In the genomic region with DNA sequence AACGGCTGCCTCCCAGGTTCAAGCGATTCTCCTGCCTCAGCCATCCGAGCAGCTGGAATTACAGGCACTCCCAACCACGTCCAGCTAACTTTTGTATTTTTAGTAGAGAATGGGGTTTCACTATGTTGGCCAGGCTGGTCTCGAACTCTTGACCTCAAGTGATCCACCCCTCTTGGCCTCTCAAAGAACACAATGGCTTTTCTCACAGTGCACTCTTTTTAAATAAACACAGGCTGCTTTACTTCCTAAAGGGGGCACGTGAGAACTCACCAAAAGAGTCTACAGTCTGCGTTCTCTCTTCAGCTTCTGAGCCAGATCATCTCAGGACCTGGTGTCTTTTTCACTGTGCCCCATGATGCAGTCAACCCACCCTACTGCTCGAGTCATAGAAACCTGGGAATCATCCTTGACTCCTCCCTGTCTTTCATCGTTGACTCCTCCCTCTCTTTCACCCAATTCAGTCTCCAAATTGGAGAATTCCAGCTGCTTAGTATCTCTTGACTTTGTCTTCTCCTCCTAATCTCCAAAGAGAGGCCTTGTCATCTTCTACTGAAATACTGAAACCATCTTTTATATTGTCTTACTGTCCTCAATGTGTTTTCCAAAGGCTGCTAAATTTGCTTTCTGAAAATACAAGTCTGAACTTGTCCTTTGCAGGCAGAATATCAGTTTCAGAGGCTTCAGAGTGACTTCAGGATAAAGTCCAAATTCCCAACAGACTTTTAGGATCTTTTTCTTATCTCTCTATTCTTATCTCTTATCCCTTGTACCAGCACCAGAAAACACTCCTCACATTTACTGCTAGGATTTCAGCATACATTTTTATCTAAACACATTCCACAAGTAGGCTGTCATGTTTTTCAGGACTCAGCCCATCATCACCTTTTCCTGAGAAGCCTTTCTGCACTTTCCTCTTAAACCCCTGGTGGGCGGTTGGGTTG, we compare ENCODE assay signal across 15 cellular contexts.
DNase-seq lines count a peak whose midpoint lies in the region; ATAC-seq and TF ChIP-seq lines count a peak whose summit lies in the region.
"Had no signal": no experiment of that assay in that cellular context is flagged by ENCODE, and none has a peak within 500 bp of the region (broad histone marks: within the 10 kb centered on the region; RNA-seq: fewer than 3 reads in every experiment).

No MANE protein-coding gene starts in this region.

- no peak for ATAC-seq in upper lobe of left lung (ENCODE audit: low FRiP score in 2 of 2)
- ATAC-seq in HG02852 (IDR thresholded peaks at IDR 0.05; ENCODE audit: unreplicated experiment) = no peak
- ATAC-seq in CD4-positive, alpha-beta T cell (ENCODE audit: poor library complexity) = no peak
- ATAC-seq: activated T-cell treated with anti-CD3 and anti-CD28 coated beads, Interleukin-2, amount 50 U/mL, for 72 hours had no signal

- H3K4me3 ChIP-seq in upper lobe of left lung = no peak overlapping the region

- H3K9me3 ChIP-seq in upper lobe of left lung = no peaks in the 10 kb centered on the region
- H3K9me3 ChIP-seq in CD4-positive, alpha-beta T cell (ENCODE audit: control insufficient read depth, low read length) = no peaks in the 10 kb centered on the region

- peaks cover 0 to 17% (median 5%) of the 10 kb centered on the region in 4 donors for H3K4me1 ChIP-seq in upper lobe of left lung

- CTCF ChIA-PET in CD4-positive, alpha-beta T cell (lab: Charles Lee) = no interaction called here

- intact Hi-C loops in activated CD4-positive, alpha-beta T cell treated with anti-CD3 and anti-CD28 coated beads, Interleukin-2, amount 10 ng/mL, durations not matched to agents 24 days and 14 days (cut with micrococcal nuclease) = no loop called here
- intact Hi-C loops in CD4-positive, alpha-beta T cell (cut with DNase I, micrococcal nuclease) = no loop called here

- H3K36me3 Mint-ChIP-seq in activated CD4-positive, alpha-beta T cell treated with anti-CD3 and anti-CD28 coated beads, Interleukin-2, amount 10 ng/mL, durations not matched to agents 24 days and 14 days (ENCODE audit: low read depth) = no peaks in the 10 kb centered on the region
- H3K36me3 Mint-ChIP-seq in chondrocyte (ENCODE audit: low read depth) = peaks cover 52% of the 10 kb centered on the region
- no peaks in the 10 kb centered on the region for H3K36me3 Mint-ChIP-seq in CD4-positive, alpha-beta T cell (ENCODE audit: low read depth)

- DNase-seq in activated CD4-positive, alpha-beta T cell treated with anti-CD3 and anti-CD28 coated beads, Interleukin-2, amount 10 ng/mL, durations not matched to agents 24 days and 14 days = peak; percentile 47
- DNase-seq in activated CD4-positive, alpha-beta T cell treated with anti-CD3 and anti-CD28 coated beads, Interleukin-2, amount 50 U/mL, for 48 hours = no peak
- DNase-seq in chondrocyte (ENCODE audit: low spot score) = no peak
- peak; percentile 92 for DNase-seq in iris pigment epithelial cell (ENCODE audit: low read depth)
- DNase-seq in upper lobe of left lung = no peak
- no peak for DNase-seq in CD4-positive, alpha-beta T cell
- no peak for DNase-seq in pons (ENCODE audit: low spot score)
- DNase-seq: 8988T; activated T-cell treated with anti-CD3 and anti-CD28 coated beads, Interleukin-2, amount 50 U/mL, for 72 hours; GDM1; H7; NCI-H1436 treated with DMSO at 0.1 percent for 48 hours; posterior cingulate gyrus; T-helper 9 cell had no signal

- peak overlapping the region in 3 of 4 donors; percentile 6 to 19 (median 17) for H3K27ac ChIP-seq in upper lobe of left lung
- H3K27ac ChIP-seq in CD4-positive, alpha-beta T cell (ENCODE audit: low read depth, low read length) = no peak overlapping the region

- no peak overlapping the region for H3K4me3 Mint-ChIP-seq in activated CD4-positive, alpha-beta T cell treated with anti-CD3 and anti-CD28 coated beads, Interleukin-2, amount 10 ng/mL, durations not matched to agents 24 days and 14 days
- H3K4me3 Mint-ChIP-seq in chondrocyte (ENCODE audit: unreplicated experiment) = no peak overlapping the region
- H3K4me3 Mint-ChIP-seq in CD4-positive, alpha-beta T cell = no peak overlapping the region
- H3K4me3 Mint-ChIP-seq: activated T-cell treated with anti-CD3 and anti-CD28 coated beads, Interleukin-2, amount 50 U/mL, for 72 hours had no signal

- H3K27me3 Mint-ChIP-seq in activated CD4-positive, alpha-beta T cell treated with anti-CD3 and anti-CD28 coated beads, Interleukin-2, amount 10 ng/mL, durations not matched to agents 24 days and 14 days = peaks cover 18% of the 10 kb centered on the region
- H3K27me3 Mint-ChIP-seq in chondrocyte (ENCODE audit: low read depth) = no peaks in the 10 kb centered on the region
- H3K27me3 Mint-ChIP-seq in CD4-positive, alpha-beta T cell = peaks cover 4% of the 10 kb centered on the region

- H3K36me3 ChIP-seq in upper lobe of left lung = peaks cover 19 to 79% (median 45%) of the 10 kb centered on the region in 4 donors

- POLR2A ChIA-PET in CD4-positive, alpha-beta T cell (lab: Charles Lee) = no interaction called here

- TF ChIP-seq CTCF in chondrocyte (IDR thresholded peaks at IDR 0.05) = no peak
- no peak for TF ChIP-seq CTCF in upper lobe of left lung (IDR thresholded peaks at IDR 0.05)
- TF ChIP-seq CTCF in CD4-positive, alpha-beta T cell (IDR thresholded peaks at IDR 0.05) = no peak

- H3K4me1 Mint-ChIP-seq in activated CD4-positive, alpha-beta T cell treated with anti-CD3 and anti-CD28 coated beads, Interleukin-2, amount 10 ng/mL, durations not matched to agents 24 days and 14 days = peaks cover 14% of the 10 kb centered on the region
- peaks cover 34% of the 10 kb centered on the region for H3K4me1 Mint-ChIP-seq in chondrocyte (ENCODE audit: low read depth)
- peaks cover 26% of the 10 kb centered on the region for H3K4me1 Mint-ChIP-seq in CD4-positive, alpha-beta T cell (ENCODE audit: low read depth)

- H3K27ac Mint-ChIP-seq in activated CD4-positive, alpha-beta T cell treated with anti-CD3 and anti-CD28 coated beads, Interleukin-2, amount 10 ng/mL, durations not matched to agents 24 days and 14 days = no peak overlapping the region
- H3K27ac Mint-ChIP-seq in chondrocyte (ENCODE audit: unreplicated experiment) = peak overlapping the region; percentile 95
- no peak overlapping the region for H3K27ac Mint-ChIP-seq in CD4-positive, alpha-beta T cell
- H3K27ac Mint-ChIP-seq: activated T-cell treated with anti-CD3 and anti-CD28 coated beads, Interleukin-2, amount 50 U/mL, for 72 hours had no signal

- TF ChIP-seq EP300 in upper lobe of left lung (IDR thresholded peaks at IDR 0.05) = no peak

- 78% methylated on average over 10 of the region's 10 CpGs for WGBS in upper lobe of left lung, 2 donors

- peaks cover 3% of the 10 kb centered on the region for H3K9me3 Mint-ChIP-seq in activated CD4-positive, alpha-beta T cell treated with anti-CD3 and anti-CD28 coated beads, Interleukin-2, amount 10 ng/mL, durations not matched to agents 24 days and 14 days
- H3K9me3 Mint-ChIP-seq in chondrocyte (ENCODE audit: low read depth) = no peaks in the 10 kb centered on the region
- H3K9me3 Mint-ChIP-seq in CD4-positive, alpha-beta T cell = no peaks in the 10 kb centered on the region
- H3K9me3 Mint-ChIP-seq: activated T-cell treated with anti-CD3 and anti-CD28 coated beads, Interleukin-2, amount 50 U/mL, for 72 hours had no signal

- H3K27me3 ChIP-seq in upper lobe of left lung = no peaks in the 10 kb centered on the region
- no peaks in the 10 kb centered on the region for H3K27me3 ChIP-seq in CD4-positive, alpha-beta T cell (ENCODE audit: control insufficient read depth, insufficient read depth, low read length)

- TF ChIP-seq POLR2A in upper lobe of left lung (IDR thresholded peaks at IDR 0.05) = no peak

Comparison
In these comparisons a context has a peak if more than half of its experiments do, and no peak if none do; other contexts are left out.
1. DNase-seq: peak in activated CD4-positive, alpha-beta T cell treated with anti-CD3 and anti-CD28 coated beads, Interleukin-2, amount 10 ng/mL, durations not matched to agents 24 days and 14 days (single experiment) and iris pigment epithelial cell (single experiment); none in activated CD4-positive, alpha-beta T cell treated with anti-CD3 and anti-CD28 coated beads, Interleukin-2, amount 50 U/mL, for 48 hours (0 of 2), chondrocyte (single experiment), upper lobe of left lung (0 of 2), CD4-positive, alpha-beta T cell (0 of 10) and pons (single experiment).